Comparison of ENCODE assay signal across 22 cellular contexts in the genomic region with DNA sequence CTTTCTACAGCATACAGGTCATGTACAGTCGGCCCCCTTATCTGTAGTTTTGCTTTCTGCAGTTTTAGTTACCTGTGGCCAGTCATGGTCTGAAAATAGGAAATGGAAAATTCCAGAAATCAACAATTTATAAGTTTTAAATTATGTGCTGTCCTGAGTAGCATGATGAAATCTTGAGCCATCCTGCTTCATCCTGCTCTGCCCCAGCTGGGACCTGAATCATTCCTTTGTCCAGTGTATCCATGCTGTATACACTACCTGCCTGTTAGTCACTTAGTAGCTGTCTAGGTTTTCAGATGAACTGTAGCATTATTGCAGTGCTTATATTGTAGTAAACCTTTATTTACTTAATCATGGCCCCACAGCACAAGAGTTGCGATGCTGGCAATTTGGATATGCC. TPM values are rescaled to one million over a fixed set of nuclear protein-coding genes. Genes with fewer than 3 reads are reported as not detected.
DNase-seq lines count a peak whose midpoint lies in the region; TF ChIP-seq lines count a peak whose summit lies in the region.
"Had no signal": no experiment of that assay in that cellular context is flagged by ENCODE, and none has a peak within 500 bp of the region (broad histone marks: within the 10 kb centered on the region; RNA-seq: fewer than 3 reads in every experiment).

No MANE protein-coding gene starts in this region.

- peak; percentile 34 for DNase-seq in HCEC 1CT
- DNase-seq in adipocyte (ENCODE audit: low read depth) = peak; percentile 28
- DNase-seq in fibroblast of mammary gland (ENCODE audit: low read depth) = peak; percentile 43
- no peak for DNase-seq in neural crest cell (ENCODE audit: low read depth, low spot score)
- DNase-seq in type B pancreatic cell (ENCODE audit: extremely low spot score, unreplicated experiment) = no peak
- no peak for DNase-seq in OCI-LY7 (ENCODE audit: low spot score)
- DNase-seq in DMS53 (lab: John Stamatoyannopoulos, UW) = no peak
- DNase-seq in NCI-H345 treated with DMSO at 0.1 percent for 48 hours (lab: John Stamatoyannopoulos, UW; ENCODE audit: unreplicated experiment) = no peak
- DNase-seq: activated effector memory CD4-positive, alpha-beta T cell treated with anti-CD3 and anti-CD28 coated beads, Interleukin-2, amount 50 U/mL, for 16 hours; activated naive CD8-positive, alpha-beta T cell treated with anti-CD3 and anti-CD28 coated beads, Interleukin-2, amount 50 U/mL, for 24 hours; DND-41; dorsolateral prefrontal cortex; heart left ventricle; NCI-H1092; NCI-H2029; NCI-H345; occipital lobe; stimulated activated CD8-positive, alpha-beta memory T cell treated with anti-CD3 and anti-CD28 coated beads, Interleukin-4, amount 100 ng/mL, for 48 hours; T-helper 2 cell had no signal

- no peaks in the 10 kb centered on the region for H3K9me2 ChIP-seq in OCI-LY7 (ENCODE audit: insufficient read depth, low read length)

- H3K36me3 ChIP-seq in adipocyte (ENCODE audit: control insufficient read depth, insufficient read depth, low read length, severe bottlenecking) (peaks cover 70% of the 10 kb centered on the region), OCI-LY7 (ENCODE audit: insufficient read depth, low read length) (peaks cover 85% of the 10 kb centered on the region)

- no peak overlapping the region for H3K4me2 ChIP-seq in OCI-LY7 (ENCODE audit: low read length)

- no peak overlapping the region for H3K27ac ChIP-seq in OCI-LY7 (ENCODE audit: low read depth, low read length, poor library complexity, severe bottlenecking)
- H3K27ac ChIP-seq: dorsolateral prefrontal cortex, heart left ventricle, SK-N-MC, VCaP had no signal

- no TSS peak for BruUV-seq in OCI-LY7 (replicated peaks; lab: Mats Ljungman, UMichigan)

- no peak overlapping the region for H3K9ac ChIP-seq in adipocyte (ENCODE audit: low read length)

- H3K27me3 ChIP-seq in adipocyte (replicated peaks; ENCODE audit: control insufficient read depth, insufficient read depth, low read length) = no peaks in the 10 kb centered on the region
- H3K27me3 ChIP-seq: dorsolateral prefrontal cortex, heart left ventricle had no signal

- H3K79me2 ChIP-seq in OCI-LY7 (ENCODE audit: insufficient read depth, low read depth, low read length) = no peaks in the 10 kb centered on the region

- POLR2A ChIA-PET in OCI-LY7 (lab: Charles Lee) = no interaction called here

- intact Hi-C loops in OCI-LY7 (cut with micrococcal nuclease; ENCODE audit: unreplicated experiment) = no loop called here

- TF ChIP-seq CTCF in fibroblast of mammary gland (conservative IDR thresholded peaks at IDR 0.05; ENCODE audit: control insufficient read depth, insufficient read depth, low read depth, low read length) (no peak), neural crest cell (conservative IDR thresholded peaks at IDR 0.05) (no peak), type B pancreatic cell (conservative IDR thresholded peaks at IDR 0.05) (no peak), OCI-LY7 (conservative IDR thresholded peaks at IDR 0.05; ENCODE audit: low read length) (no peak)

- no peaks in the 10 kb centered on the region for H4K20me1 ChIP-seq in OCI-LY7 (ENCODE audit: insufficient read depth, low read length)

- no peaks in the 10 kb centered on the region for H3K27me3 Mint-ChIP-seq in neural crest cell (ENCODE audit: low read depth)
- no peaks in the 10 kb centered on the region for H3K27me3 Mint-ChIP-seq in type B pancreatic cell
- H3K27me3 Mint-ChIP-seq: activated naive CD8-positive, alpha-beta T cell treated with anti-CD3 and anti-CD28 coated beads, Interleukin-2, amount 50 U/mL, for 24 hours had no signal

- H3K4me1 ChIP-seq in adipocyte (ENCODE audit: control insufficient read depth, insufficient read depth, low read length) (no peaks in the 10 kb centered on the region), OCI-LY7 (ENCODE audit: insufficient read depth, low read length, poor library complexity, severe bottlenecking) (no peaks in the 10 kb centered on the region)
- H3K4me1 ChIP-seq: heart left ventricle had no signal

- H2AFZ ChIP-seq in OCI-LY7 (ENCODE audit: low read length) = no peak overlapping the region

- H3K27ac Mint-ChIP-seq in neural crest cell (ENCODE audit: unreplicated experiment) (peak overlapping the region; percentile 4), type B pancreatic cell (no peak overlapping the region)
- H3K27ac Mint-ChIP-seq: activated naive CD8-positive, alpha-beta T cell treated with anti-CD3 and anti-CD28 coated beads, Interleukin-2, amount 50 U/mL, for 24 hours had no signal

- H3K4me1 Mint-ChIP-seq in neural crest cell = no peaks in the 10 kb centered on the region
- H3K4me1 Mint-ChIP-seq in type B pancreatic cell (ENCODE audit: unreplicated experiment) = no peaks in the 10 kb centered on the region
- H3K4me1 Mint-ChIP-seq: activated naive CD8-positive, alpha-beta T cell treated with anti-CD3 and anti-CD28 coated beads, Interleukin-2, amount 50 U/mL, for 24 hours had no signal

- H3K9me3 ChIP-seq in adipocyte (ENCODE audit: control insufficient read depth, low read length) = no peaks in the 10 kb centered on the region
- H3K9me3 ChIP-seq in OCI-LY7 (ENCODE audit: low read length) = peaks cover 16% of the 10 kb centered on the region; the same call in 1 of the 2 replicates

- H3K9me3 Mint-ChIP-seq in neural crest cell (peaks cover 6% of the 10 kb centered on the region), type B pancreatic cell (no peaks in the 10 kb centered on the region)

- H3K4me3 Mint-ChIP-seq in neural crest cell (no peak overlapping the region), type B pancreatic cell (no peak overlapping the region)
- H3K4me3 Mint-ChIP-seq: activated naive CD8-positive, alpha-beta T cell treated with anti-CD3 and anti-CD28 coated beads, Interleukin-2, amount 50 U/mL, for 24 hours had no signal

- H3K4me3 ChIP-seq in adipocyte (ENCODE audit: low read length) (no peak overlapping the region), fibroblast of mammary gland (ENCODE audit: control insufficient read depth, low read depth, low read length) (no peak overlapping the region), OCI-LY7 (ENCODE audit: low read depth, low read length, poor library complexity, severe bottlenecking) (no peak overlapping the region)
- H3K4me3 ChIP-seq: dorsolateral prefrontal cortex, heart left ventricle, lung, SK-N-MC had no signal

- H3K36me3 Mint-ChIP-seq in neural crest cell (ENCODE audit: low read depth) (peaks cover 38% of the 10 kb centered on the region), type B pancreatic cell (peaks cover 52% of the 10 kb centered on the region)

- CTCF ChIA-PET in OCI-LY7 (lab: Charles Lee; ENCODE audit: unreplicated experiment) = no interaction called here

RNA-seq across cellular contexts. Expression of a gene that starts 44.8 kb away (rescaled TPM):
- total RNA-seq in neural crest cell = 10.8 and 11.7 TPM in 2 replicates
- total RNA-seq in type B pancreatic cell (ENCODE audit: low replicate concordance) = 7.8 and 10.1 TPM in 2 replicates
- total RNA-seq in OCI-LY7 (2014; rRNA removed; shearing (Covaris generic)) = 5.4 and 7.6 TPM in 2 replicates
- total RNA-seq in OCI-LY7 (2022) = 14.8 and 16.4 TPM in 2 replicates

Comparison
In these comparisons a context has a peak if more than half of its experiments do, and no peak if none do; other contexts are left out.
1. DNase-seq: peak in HCEC 1CT (single experiment), adipocyte (single experiment) and fibroblast of mammary gland (single experiment); none in neural crest cell (single experiment), type B pancreatic cell (single experiment), OCI-LY7 (single experiment), DMS53 (single experiment) and NCI-H345 treated with DMSO at 0.1 percent for 48 hours (single experiment).